ENCODE assay signal across 23 cellular contexts in the genomic region with DNA sequence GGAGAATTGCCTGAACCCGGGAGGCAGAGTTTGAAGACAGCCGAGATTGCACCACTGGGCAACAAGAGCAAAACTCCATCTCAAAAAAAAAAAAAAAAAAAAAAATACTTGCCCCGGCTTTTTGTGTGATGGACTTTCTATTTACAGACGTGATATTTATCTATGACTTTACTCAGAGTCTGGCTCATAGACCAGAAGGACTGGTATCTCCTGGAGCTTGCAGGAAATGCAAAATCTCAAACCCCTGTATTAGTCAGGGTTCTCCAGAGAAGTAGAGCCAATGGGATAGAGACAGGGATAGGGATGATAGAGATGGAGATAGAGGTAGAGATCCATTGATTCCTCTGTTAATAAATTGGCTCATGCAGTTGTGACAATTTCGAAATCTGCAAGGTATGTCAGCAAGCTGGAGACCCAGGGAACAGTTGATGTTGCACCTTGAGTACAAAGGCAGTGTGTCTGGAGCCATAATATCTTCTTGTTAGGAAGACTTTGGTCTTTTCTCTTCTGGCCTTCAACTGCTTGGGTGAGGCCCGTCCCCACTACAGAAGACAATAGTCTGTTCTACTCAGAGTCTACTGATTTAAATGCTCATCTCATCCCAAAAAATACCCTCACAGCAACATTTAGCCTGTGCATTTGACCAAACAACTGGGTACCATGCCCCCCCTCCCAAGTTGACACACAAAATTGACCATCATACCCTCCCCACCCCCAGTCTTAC.
"Had no signal": no experiment of that assay in that cellular context is flagged by ENCODE, and none has a peak within 500 bp of the region (broad histone marks: within the 10 kb centered on the region; RNA-seq: fewer than 3 reads in every experiment).

No MANE protein-coding gene starts in this region.

- H3K4me2 ChIP-seq: hepatocyte had no signal

- FAIRE-seq: kidney had no signal

- H3K9me3 ChIP-seq: left ventricle myocardium inferior, lower lobe of right lung, ovary, right atrium auricular region, sigmoid colon, testis, tibial nerve had no signal

- H3K27me3 ChIP-seq: hepatocyte, neural progenitor cell, ovary, right atrium auricular region, testis, tibial nerve had no signal

- H2AFZ ChIP-seq: hepatocyte, neural progenitor cell had no signal

- H3K79me2 ChIP-seq: hepatocyte had no signal

- ATAC-seq: effector memory CD8-positive, alpha-beta T cell; left cardiac atrium; lower lobe of right lung; natural killer cell treated with Interleukin-12 subunit alpha and Interleukin-12 subunit beta and Interleukin-15 and Interleukin-18, amount 100 ng/mL, for 72 hours; stimulated activated naive B cell treated with anti-CD40 and anti-IgM and Interleukin-4, amounts not matched to agents 10 μg/mL and 1 μg/mL and 100 μg/mL, for 72 hours; stimulated activated naive CD8-positive, alpha-beta T cell treated with anti-CD3 and anti-CD28 coated beads, Interleukin-15, amount 100 ng/mL, for 72 hours had no signal

- H3K36me3 ChIP-seq: left ventricle myocardium inferior, lower lobe of right lung, neural progenitor cell, ovary, right atrium auricular region, sigmoid colon, tibial nerve had no signal

- H3K9ac ChIP-seq: neural progenitor cell had no signal

- DNase-seq: effector memory CD8-positive, alpha-beta T cell; erythroblast; foreskin melanocyte; head of caudate nucleus; kidney; left cardiac atrium; left ventricle myocardium inferior; lower lobe of right lung; midbrain; nucleus accumbens; ovary; sigmoid colon; stimulated activated CD4-positive, alpha-beta T cell treated with anti-CD3 and anti-CD28 coated beads, Interleukin-2, amount 100 ng/mL, for 24 hours; stimulated activated CD4-positive, alpha-beta T cell treated with anti-CD3 and anti-CD28 coated beads, Interleukin-4, amount 100 ng/mL, for 4 hours; stimulated activated naive B cell treated with anti-CD40 and anti-IgM and Interleukin-4, amounts not matched to agents 10 μg/mL and 1 μg/mL and 100 μg/mL, for 72 hours; stimulated activated naive CD8-positive, alpha-beta T cell treated with anti-CD3 and anti-CD28 coated beads, Interleukin-15, amount 100 ng/mL, for 72 hours; testis had no signal

- H3K4me1 ChIP-seq: testis had no signal

- H3K4me3 ChIP-seq: hepatocyte, left ventricle myocardium inferior, lower lobe of right lung, neural progenitor cell, ovary, right atrium auricular region, sigmoid colon, skin epidermis, testis, tibial nerve had no signal

- H3K27ac ChIP-seq: hepatocyte, left ventricle myocardium inferior, lower lobe of right lung, neural progenitor cell, ovary, right atrium auricular region, sigmoid colon, skin epidermis, testis, tibial nerve had no signal
